1 cellular context compared by ENCODE assay signal in the genomic region with DNA sequence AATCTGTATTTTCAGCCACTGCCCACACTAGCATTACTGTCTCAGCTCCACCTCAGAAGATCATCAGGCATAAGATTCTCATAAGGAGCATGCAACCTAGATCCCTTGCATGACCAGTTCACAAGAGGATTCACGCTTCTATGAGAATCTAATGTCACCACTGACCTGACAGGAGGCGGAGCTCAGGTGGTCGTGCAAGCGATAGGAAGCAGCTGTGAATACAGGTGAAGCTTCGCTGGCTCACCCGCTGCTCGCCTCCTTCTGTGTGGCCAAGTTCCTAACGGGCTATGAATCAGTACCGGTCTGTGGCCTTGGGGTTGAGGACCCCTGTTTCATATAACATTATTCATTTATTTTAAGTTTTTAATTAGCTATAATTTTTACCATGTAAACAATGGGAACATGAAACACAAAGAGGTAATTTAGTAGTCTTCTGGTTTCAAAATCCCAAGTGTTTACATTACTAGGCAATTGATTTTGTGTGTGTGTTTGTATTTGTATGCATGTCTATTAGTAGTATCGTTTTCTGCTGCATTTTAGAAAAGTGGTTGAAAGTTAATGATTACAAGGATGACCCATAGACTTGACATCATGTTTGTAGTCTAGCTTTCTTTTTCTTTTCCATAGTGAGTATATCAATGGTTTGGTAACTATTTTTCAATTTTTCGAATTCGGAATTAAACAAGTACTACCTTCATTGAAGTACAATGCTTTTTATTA.
TF ChIP-seq lines count a peak whose summit lies in the region.

No MANE protein-coding gene starts in this region.

TF ChIP-seq in GM23338, 12 proteins besides CTCF, POLR2A, EP300 and RAD21 (continued from another document):
- TF ChIP-seq, protein P1, sequence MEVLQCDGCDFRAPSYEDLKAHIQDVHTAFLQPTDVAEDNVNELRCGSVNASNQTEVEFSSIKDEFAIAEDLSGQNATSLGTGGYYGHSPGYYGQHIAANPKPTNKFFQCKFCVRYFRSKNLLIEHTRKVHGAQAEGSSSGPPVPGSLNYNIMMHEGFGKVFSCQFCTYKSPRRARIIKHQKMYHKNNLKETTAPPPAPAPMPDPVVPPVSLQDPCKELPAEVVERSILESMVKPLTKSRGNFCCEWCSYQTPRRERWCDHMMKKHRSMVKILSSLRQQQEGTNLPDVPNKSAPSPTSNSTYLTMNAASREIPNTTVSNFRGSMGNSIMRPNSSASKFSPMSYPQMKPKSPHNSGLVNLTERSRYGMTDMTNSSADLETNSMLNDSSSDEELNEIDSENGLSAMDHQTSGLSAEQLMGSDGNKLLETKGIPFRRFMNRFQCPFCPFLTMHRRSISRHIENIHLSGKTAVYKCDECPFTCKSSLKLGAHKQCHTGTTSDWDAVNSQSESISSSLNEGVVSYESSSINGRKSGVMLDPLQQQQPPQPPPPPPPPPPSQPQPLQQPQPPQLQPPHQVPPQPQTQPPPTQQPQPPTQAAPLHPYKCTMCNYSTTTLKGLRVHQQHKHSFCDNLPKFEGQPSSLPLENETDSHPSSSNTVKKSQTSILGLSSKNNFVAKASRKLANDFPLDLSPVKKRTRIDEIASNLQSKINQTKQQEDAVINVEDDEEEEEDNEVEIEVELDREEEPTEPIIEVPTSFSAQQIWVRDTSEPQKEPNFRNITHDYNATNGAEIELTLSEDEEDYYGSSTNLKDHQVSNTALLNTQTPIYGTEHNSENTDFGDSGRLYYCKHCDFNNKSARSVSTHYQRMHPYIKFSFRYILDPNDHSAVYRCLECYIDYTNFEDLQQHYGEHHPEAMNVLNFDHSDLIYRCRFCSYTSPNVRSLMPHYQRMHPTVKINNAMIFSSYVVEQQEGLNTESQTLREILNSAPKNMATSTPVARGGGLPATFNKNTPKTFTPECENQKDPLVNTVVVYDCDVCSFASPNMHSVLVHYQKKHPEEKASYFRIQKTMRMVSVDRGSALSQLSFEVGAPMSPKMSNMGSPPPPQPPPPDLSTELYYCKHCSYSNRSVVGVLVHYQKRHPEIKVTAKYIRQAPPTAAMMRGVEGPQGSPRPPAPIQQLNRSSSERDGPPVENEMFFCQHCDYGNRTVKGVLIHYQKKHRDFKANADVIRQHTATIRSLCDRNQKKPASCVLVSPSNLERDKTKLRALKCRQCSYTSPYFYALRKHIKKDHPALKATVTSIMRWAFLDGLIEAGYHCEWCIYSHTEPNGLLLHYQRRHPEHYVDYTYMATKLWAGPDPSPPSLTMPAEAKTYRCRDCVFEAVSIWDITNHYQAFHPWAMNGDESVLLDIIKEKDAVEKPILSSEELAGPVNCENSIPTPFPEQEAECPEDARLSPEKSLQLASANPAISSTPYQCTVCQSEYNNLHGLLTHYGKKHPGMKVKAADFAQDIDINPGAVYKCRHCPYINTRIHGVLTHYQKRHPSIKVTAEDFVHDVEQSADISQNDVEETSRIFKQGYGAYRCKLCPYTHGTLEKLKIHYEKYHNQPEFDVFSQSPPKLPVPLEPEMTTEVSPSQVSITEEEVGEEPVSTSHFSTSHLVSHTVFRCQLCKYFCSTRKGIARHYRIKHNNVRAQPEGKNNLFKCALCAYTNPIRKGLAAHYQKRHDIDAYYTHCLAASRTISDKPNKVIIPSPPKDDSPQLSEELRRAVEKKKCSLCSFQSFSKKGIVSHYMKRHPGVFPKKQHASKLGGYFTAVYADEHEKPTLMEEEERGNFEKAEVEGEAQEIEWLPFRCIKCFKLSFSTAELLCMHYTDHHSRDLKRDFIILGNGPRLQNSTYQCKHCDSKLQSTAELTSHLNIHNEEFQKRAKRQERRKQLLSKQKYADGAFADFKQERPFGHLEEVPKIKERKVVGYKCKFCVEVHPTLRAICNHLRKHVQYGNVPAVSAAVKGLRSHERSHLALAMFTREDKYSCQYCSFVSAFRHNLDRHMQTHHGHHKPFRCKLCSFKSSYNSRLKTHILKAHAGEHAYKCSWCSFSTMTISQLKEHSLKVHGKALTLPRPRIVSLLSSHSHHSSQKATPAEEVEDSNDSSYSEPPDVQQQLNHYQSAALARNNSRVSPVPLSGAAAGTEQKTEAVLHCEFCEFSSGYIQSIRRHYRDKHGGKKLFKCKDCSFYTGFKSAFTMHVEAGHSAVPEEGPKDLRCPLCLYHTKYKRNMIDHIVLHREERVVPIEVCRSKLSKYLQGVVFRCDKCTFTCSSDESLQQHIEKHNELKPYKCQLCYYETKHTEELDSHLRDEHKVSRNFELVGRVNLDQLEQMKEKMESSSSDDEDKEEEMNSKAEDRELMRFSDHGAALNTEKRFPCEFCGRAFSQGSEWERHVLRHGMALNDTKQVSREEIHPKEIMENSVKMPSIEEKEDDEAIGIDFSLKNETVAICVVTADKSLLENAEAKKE (CRISPR knock-in tag; IDR thresholded peaks at IDR 0.05), result no peak
